Comparison of ENCODE assay signal across 30 cellular contexts in genomic region chr3:87761795-87762194, GRCh38. TPM values are rescaled to one million over a fixed set of nuclear protein-coding genes. Genes with fewer than 3 reads are reported as not detected.
"Had no signal": no experiment of that assay in that cellular context is flagged by ENCODE, and none has a peak within 500 bp of the region (broad histone marks: within the 10 kb centered on the region; RNA-seq: fewer than 3 reads in every experiment).

No MANE protein-coding gene starts in this region.

- H3K4me1 Mint-ChIP-seq: naive thymus-derived CD4-positive, alpha-beta T cell; natural killer cell; nephron; stimulated activated effector memory CD8-positive, alpha-beta T cell treated with anti-CD3 and anti-CD28 coated beads, Interleukin-12 subunit alpha, Interleukin-12 subunit beta, amount 100 ng/mL, for 72 hours; stimulated activated naive CD8-positive, alpha-beta T cell treated with anti-CD3 and anti-CD28 coated beads, Interleukin-15, amount 100 ng/mL, for 72 hours had no signal

- H3K9me3 ChIP-seq: ovary, psoas muscle, right lobe of liver, suprapubic skin, testis, transverse colon, upper lobe of right lung, uterus had no signal

- H3K27me3 Mint-ChIP-seq: progenitor cell of endocrine pancreas, type B pancreatic cell had no signal

- H3K27ac ChIP-seq: ovary, parathyroid adenoma, psoas muscle, right lobe of liver, skin epidermis, suprapubic skin, testis, tibial artery, transverse colon, upper lobe of right lung, uterus had no signal

- H3K27ac Mint-ChIP-seq: naive thymus-derived CD4-positive, alpha-beta T cell; natural killer cell; nephron; progenitor cell of endocrine pancreas; stimulated activated effector memory CD8-positive, alpha-beta T cell treated with anti-CD3 and anti-CD28 coated beads, Interleukin-12 subunit alpha, Interleukin-12 subunit beta, amount 100 ng/mL, for 72 hours; stimulated activated naive CD8-positive, alpha-beta T cell treated with anti-CD3 and anti-CD28 coated beads, Interleukin-15, amount 100 ng/mL, for 72 hours; type B pancreatic cell had no signal

- H3K4me2 ChIP-seq: smooth muscle cell had no signal

- H3K79me2 ChIP-seq: parathyroid adenoma had no signal

- H3K4me3 ChIP-seq: ovary, psoas muscle, right lobe of liver, skin epidermis, smooth muscle cell, suprapubic skin, tibial artery, transverse colon, upper lobe of right lung, uterus had no signal

- H3K27me3 ChIP-seq: right lobe of liver, suprapubic skin, testis, tibial artery, transverse colon, upper lobe of right lung, uterus had no signal

- H3K9ac ChIP-seq: parathyroid adenoma had no signal

- H3K36me3 Mint-ChIP-seq: naive thymus-derived CD4-positive, alpha-beta T cell; natural killer cell; stimulated activated effector memory CD8-positive, alpha-beta T cell treated with anti-CD3 and anti-CD28 coated beads, Interleukin-12 subunit alpha, Interleukin-12 subunit beta, amount 100 ng/mL, for 72 hours; type B pancreatic cell had no signal

- ATAC-seq: naive thymus-derived CD4-positive, alpha-beta T cell; natural killer cell; psoas muscle; right cardiac atrium; right lobe of liver; stimulated activated effector memory CD8-positive, alpha-beta T cell treated with anti-CD3 and anti-CD28 coated beads, Interleukin-12 subunit alpha, Interleukin-12 subunit beta, amount 100 ng/mL, for 72 hours; stimulated activated naive CD8-positive, alpha-beta T cell treated with anti-CD3 and anti-CD28 coated beads, Interleukin-15, Interleukin-2, amounts not matched to agents 100 U/mL and 50 U/mL, for 24 hours; upper lobe of right lung had no signal

- H3K9me3 Mint-ChIP-seq: natural killer cell; nephron; stimulated activated effector memory CD8-positive, alpha-beta T cell treated with anti-CD3 and anti-CD28 coated beads, Interleukin-12 subunit alpha, Interleukin-12 subunit beta, amount 100 ng/mL, for 72 hours; stimulated activated naive CD8-positive, alpha-beta T cell treated with anti-CD3 and anti-CD28 coated beads, Interleukin-15, amount 100 ng/mL, for 72 hours; type B pancreatic cell had no signal

- H3K4me3 Mint-ChIP-seq: naive thymus-derived CD4-positive, alpha-beta T cell; natural killer cell; nephron; neural crest cell; stimulated activated effector memory CD8-positive, alpha-beta T cell treated with anti-CD3 and anti-CD28 coated beads, Interleukin-12 subunit alpha, Interleukin-12 subunit beta, amount 100 ng/mL, for 72 hours; stimulated activated naive CD8-positive, alpha-beta T cell treated with anti-CD3 and anti-CD28 coated beads, Interleukin-15, amount 100 ng/mL, for 72 hours; type B pancreatic cell had no signal

- H3K36me3 ChIP-seq: ovary, right lobe of liver, suprapubic skin, tibial artery, transverse colon, upper lobe of right lung, uterus had no signal

- H3K4me1 ChIP-seq: parathyroid adenoma, psoas muscle, right lobe of liver, suprapubic skin, testis, tibial artery, transverse colon, upper lobe of right lung, uterus had no signal

- H2AFZ ChIP-seq: parathyroid adenoma had no signal

- DNase-seq: naive thymus-derived CD4-positive, alpha-beta T cell; natural killer cell; occipital lobe; ovary; psoas muscle; stimulated activated CD4-positive, alpha-beta T cell treated with anti-CD3 and anti-CD28 coated beads, Interleukin-15, amount 100 ng/mL, for 24 hours; stimulated activated CD4-positive, alpha-beta T cell treated with anti-CD3 and anti-CD28 coated beads, Interleukin-2, amount 100 ng/mL, for 24 hours; stimulated activated CD4-positive, alpha-beta T cell treated with anti-CD3 and anti-CD28 coated beads, Interleukin-2, amount 100 ng/mL, for 48 hours; stimulated activated CD4-positive, alpha-beta T cell treated with anti-CD3 and anti-CD28 coated beads, Interleukin-4, amount 100 ng/mL, for 24 hours; stimulated activated naive CD4-positive, alpha-beta T cell; stimulated activated naive CD8-positive, alpha-beta T cell treated with anti-CD3 and anti-CD28 coated beads, Interleukin-15, amount 100 ng/mL, for 72 hours; stimulated activated naive CD8-positive, alpha-beta T cell treated with anti-CD3 and anti-CD28 coated beads, Interleukin-15, Interleukin-2, amounts not matched to agents 100 U/mL and 50 U/mL, for 24 hours; substantia nigra; testis; tibial artery; transverse colon; upper lobe of right lung; uterus had no signal

RNA-seq across cellular contexts. Expression of gene HTR1F, which starts 30.7 kb away (rescaled TPM):
- total RNA-seq: neural crest cell, renal cortical epithelial cell, right lobe of liver had no signal
- polyA plus RNA-seq: naive thymus-derived CD4-positive, alpha-beta T cell; smooth muscle cell had no signal
